In genomic region chr1:18413906-18414305, GRCh38 we compare ENCODE assay signal across 27 cellular contexts.
DNase-seq lines count a peak whose midpoint lies in the region; ATAC-seq and TF ChIP-seq lines count a peak whose summit lies in the region.
"Had no signal": no experiment of that assay in that cellular context is flagged by ENCODE, and none has a peak within 500 bp of the region (broad histone marks: within the 10 kb centered on the region; RNA-seq: fewer than 3 reads in every experiment).

No MANE protein-coding gene starts in this region.

- no peak for ATAC-seq in HG03342 (IDR thresholded peaks at IDR 0.05; ENCODE audit: unreplicated experiment)
- ATAC-seq: foreskin keratinocyte, GM23338, lower lobe of right lung had no signal

- H3K36me3 Mint-ChIP-seq in MCF 10A (ENCODE audit: insufficient read depth, unreplicated experiment), result no peaks in the 10 kb centered on the region
- H3K36me3 Mint-ChIP-seq: activated naive CD8-positive, alpha-beta T cell treated with anti-CD3 and anti-CD28 coated beads, Interleukin-2, amount 10 ng/mL, durations not matched to agents 7 days and 5 days had no signal

- H3K9me3 ChIP-seq in mammary epithelial cell (replicated peaks; ENCODE audit: insufficient read depth, low read length) (peaks cover 15% of the 10 kb centered on the region), colonic mucosa (no peaks in the 10 kb centered on the region)
- H3K9me3 ChIP-seq: SJSA1 had no signal

- POLR2A ChIA-PET in MCF 10A (lab: Yijun Ruan, JAX), result no interaction called here

- BruUV-seq in MCF 10A (replicated peaks; lab: Mats Ljungman, UMichigan) (no TSS peak), mammary epithelial cell (replicated peaks; lab: Mats Ljungman, UMichigan) (no TSS peak)

- no peaks in the 10 kb centered on the region for H3K79me2 ChIP-seq in mammary epithelial cell (ENCODE audit: insufficient read depth, low read length)

- no peaks in the 10 kb centered on the region for H3K4me1 Mint-ChIP-seq in MCF 10A (ENCODE audit: insufficient read depth, unreplicated experiment)
- H3K4me1 Mint-ChIP-seq: activated CD4-positive, alpha-beta T cell treated with anti-CD3 and anti-CD28 coated beads, Interleukin-2, amount 10 ng/mL, durations not matched to agents 7 days and 5 days; activated naive CD8-positive, alpha-beta T cell treated with anti-CD3 and anti-CD28 coated beads, Interleukin-2, amount 10 ng/mL, durations not matched to agents 7 days and 5 days had no signal

- TF ChIP-seq CTCF in MCF 10A (IDR thresholded peaks at IDR 0.05; ENCODE audit: unreplicated experiment) (no peak), mammary epithelial cell (conservative IDR thresholded peaks at IDR 0.05 in 1 of 2, IDR thresholded peaks at IDR 0.05 in 1 of 2; ENCODE audit: extremely low read depth in 1 of 2, insufficient read depth in 1 of 2, low read depth in 1 of 2, low read length in 2 of 2) (no peak), colonic mucosa (IDR thresholded peaks at IDR 0.05) (no peak)

- no peak overlapping the region for H3K4me3 Mint-ChIP-seq in MCF 10A (ENCODE audit: unreplicated experiment)
- H3K4me3 Mint-ChIP-seq: activated CD4-positive, alpha-beta T cell treated with anti-CD3 and anti-CD28 coated beads, Interleukin-2, amount 10 ng/mL, durations not matched to agents 7 days and 5 days; activated naive CD8-positive, alpha-beta T cell treated with anti-CD3 and anti-CD28 coated beads, Interleukin-2, amount 10 ng/mL, durations not matched to agents 7 days and 5 days; GM23338 had no signal

- WGBS in mammary epithelial cell (ENCODE audit: low coverage, missing lambda C conversion rate), result 22% methylated on average over 7 of the region's 7 CpGs

- no peak overlapping the region for H2AFZ ChIP-seq in mammary epithelial cell (ENCODE audit: low read depth, low read length)
- H2AFZ ChIP-seq: GM23338 had no signal

- peak; percentile 16 for DNase-seq in MCF 10A (ENCODE audit: unreplicated experiment)
- DNase-seq in mammary epithelial cell, result no peak
- DNase-seq in colonic mucosa, result peak; percentile 86
- DNase-seq in mucosa of gallbladder (ENCODE audit: low spot score), result peak; percentile 18
- no peak for DNase-seq in GM19240 (ENCODE audit: insufficient read length, low spot score)
- DNase-seq in MV-4-11 (lab: John Stamatoyannopoulos, UW), result no peak
- DNase-seq in DMS79 (lab: John Stamatoyannopoulos, UW), result no peak
- DNase-seq: activated CD4-positive, alpha-beta T cell treated with anti-CD3 and anti-CD28 coated beads, Interleukin-2, amount 10 ng/mL, durations not matched to agents 7 days and 5 days; activated naive CD8-positive, alpha-beta T cell treated with anti-CD3 and anti-CD28 coated beads, Interleukin-2, amount 10 ng/mL, durations not matched to agents 7 days and 5 days; cerebellar nuclear complex; COR-L47; erythroblast; foreskin keratinocyte; lower lobe of right lung; MM.1S; NCI-H1436 treated with DMSO at 0.1 percent for 48 hours; NCI-H2171; NCI-H748 treated with DMSO at 0.1 percent for 48 hours; OCI-M1; spleen; stimulated activated CD4-positive, alpha-beta T cell treated with anti-CD3 and anti-CD28 coated beads, Interleukin-4, amount 100 ng/mL, for 1 hour; stimulated activated naive CD4-positive, alpha-beta T cell treated with Interleukin-2 at 50 U/mL for 16 hours; T-helper 2 cell had no signal

- peaks cover 8% of the 10 kb centered on the region for H3K9me3 Mint-ChIP-seq in MCF 10A (ENCODE audit: unreplicated experiment)

- H3K36me3 ChIP-seq in mammary epithelial cell (ENCODE audit: insufficient read depth, low read length) (no peaks in the 10 kb centered on the region), colonic mucosa (no peaks in the 10 kb centered on the region)
- H3K36me3 ChIP-seq: lower lobe of right lung, SJSA1, spleen had no signal

- no peaks in the 10 kb centered on the region for H3K4me1 ChIP-seq in mammary epithelial cell (ENCODE audit: insufficient read depth, low read length)
- no peaks in the 10 kb centered on the region for H3K4me1 ChIP-seq in colonic mucosa
- H3K4me1 ChIP-seq: foreskin keratinocyte, lower lobe of right lung, SJSA1, spleen had no signal

- H3K27me3 ChIP-seq in mammary epithelial cell (ENCODE audit: insufficient read depth, low read length) (no peaks in the 10 kb centered on the region), colonic mucosa (no peaks in the 10 kb centered on the region)
- H3K27me3 ChIP-seq: foreskin keratinocyte, SJSA1 had no signal

- intact Hi-C loops in MCF 10A (cut with micrococcal nuclease) (no loop called here), mammary epithelial cell (cut with micrococcal nuclease) (no loop called here), colonic mucosa (cut with DNase I) (no loop called here)

- no peak overlapping the region for H3K27ac ChIP-seq in mammary epithelial cell (ENCODE audit: insufficient read depth, low read depth, low read length)
- H3K27ac ChIP-seq in colonic mucosa, result no peak overlapping the region
- H3K27ac ChIP-seq: foreskin keratinocyte, lower lobe of right lung, SJSA1, spleen, VCaP had no signal

- H3K4me3 ChIP-seq in mammary epithelial cell (replicated peaks in 1 of 3; ENCODE audit: insufficient read depth in 1 of 3, low read depth in 2 of 3, low read length in 3 of 3) (no peak overlapping the region), colonic mucosa (no peak overlapping the region)
- H3K4me3 ChIP-seq: GM23338, lower lobe of right lung, SJSA1, spleen had no signal

- H4K20me1 ChIP-seq in mammary epithelial cell (ENCODE audit: insufficient read depth, low read length), result no peaks in the 10 kb centered on the region

- no peak overlapping the region for H3K27ac Mint-ChIP-seq in MCF 10A (ENCODE audit: low read depth, unreplicated experiment)
- H3K27ac Mint-ChIP-seq: activated CD4-positive, alpha-beta T cell treated with anti-CD3 and anti-CD28 coated beads, Interleukin-2, amount 10 ng/mL, durations not matched to agents 7 days and 5 days; activated naive CD8-positive, alpha-beta T cell treated with anti-CD3 and anti-CD28 coated beads, Interleukin-2, amount 10 ng/mL, durations not matched to agents 7 days and 5 days; GM23338 had no signal

- H3K27me3 Mint-ChIP-seq in MCF 10A (ENCODE audit: insufficient read depth, unreplicated experiment), result peaks cover 14% of the 10 kb centered on the region

- in situ Hi-C loops in mammary epithelial cell (cut with MboI; ENCODE audit: low sequenced_read_pairs in 2 of 2), result no loop called here

- H3K9ac ChIP-seq in mammary epithelial cell (ENCODE audit: insufficient read depth, low read length), result no peak overlapping the region
- H3K9ac ChIP-seq in colonic mucosa (ENCODE audit: low read depth in 2 of 2, low read length in 2 of 2), result no peak overlapping the region

- dilution Hi-C loops in mammary epithelial cell (cut with HindIII; ENCODE audit: low sequenced_read_pairs), result no loop called here

- CTCF ChIA-PET in MCF 10A (lab: Yijun Ruan, JAX) (interaction anchor here (0.9 kb wide), 1 partner anchor 12 kb away, joined by 3 read pairs; no protein-coding TSS in a partner anchor), mammary epithelial cell (lab: Charles Lee; ENCODE audit: low non-redundant PET) (no interaction called here)

- H3K4me2 ChIP-seq in mammary epithelial cell (ENCODE audit: insufficient read depth, low read depth, low read length), result no peak overlapping the region
- H3K4me2 ChIP-seq: GM23338 had no signal

Comparison
In these comparisons a context has a peak if more than half of its experiments do, and no peak if none do; other contexts are left out.
1. DNase-seq: peak in MCF 10A (single experiment), colonic mucosa (single experiment) and mucosa of gallbladder (single experiment); none in mammary epithelial cell (single experiment), GM19240 (single experiment), MV-4-11 (single experiment) and DMS79 (single experiment).